26 cellular contexts compared by ENCODE assay signal in the genomic region with DNA sequence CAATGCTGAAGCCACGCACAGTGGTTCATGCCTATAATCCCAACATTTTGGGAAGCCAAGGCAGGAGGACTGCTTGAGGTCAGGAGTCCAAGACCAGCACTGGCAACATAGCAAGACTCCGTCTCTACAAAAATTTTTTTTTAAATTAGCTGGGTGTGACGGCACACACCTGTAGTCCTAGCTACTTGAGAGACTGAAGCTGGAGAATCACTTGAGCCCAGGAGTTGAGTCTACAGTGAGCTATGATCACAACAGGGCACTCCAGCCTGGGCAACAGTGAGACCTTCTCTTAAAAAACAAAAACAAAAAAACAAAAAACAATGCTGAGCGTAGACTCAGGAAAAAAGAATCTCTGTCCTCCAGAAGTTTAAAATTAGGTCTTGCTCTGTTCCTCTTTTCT. TPM values are rescaled to one million over a fixed set of nuclear protein-coding genes. Genes with fewer than 3 reads are reported as not detected.
DNase-seq lines count a peak whose midpoint lies in the region; ATAC-seq and TF ChIP-seq lines count a peak whose summit lies in the region.
"Had no signal": no experiment of that assay in that cellular context is flagged by ENCODE, and none has a peak within 500 bp of the region (broad histone marks: within the 10 kb centered on the region; RNA-seq: fewer than 3 reads in every experiment).

No MANE protein-coding gene starts in this region.

- no peak for TF ChIP-seq CTCF in Caco-2 (IDR thresholded peaks at IDR 0.05; ENCODE audit: insufficient read depth in 1 of 2, low read depth in 1 of 2, low read length in 1 of 2, severe bottlenecking in 1 of 2, unreplicated experiment in 1 of 2)
- TF ChIP-seq CTCF in activated B cell treated with CpG ODN at 0.5 μM for 24 hours (IDR thresholded peaks at IDR 0.05): no peak
- TF ChIP-seq CTCF in breast epithelium (IDR thresholded peaks at IDR 0.05): no peak

- H3K27ac ChIP-seq in BLaER1 (no peak overlapping the region), trophoblast cell (ENCODE audit: low read depth, low read length) (no peak overlapping the region), breast epithelium (no peak overlapping the region)
- H3K27ac ChIP-seq: KMS-11, pancreas had no signal

- no CpG with 5 or more reads among the region's 4 CpGs for WGBS in trophoblast cell (ENCODE audit: extremely low coverage, insufficient coverage, insufficient read length)

- no peak overlapping the region for H2BK12ac ChIP-seq in trophoblast cell (ENCODE audit: low read length)

- no peak overlapping the region for H3K18ac ChIP-seq in trophoblast cell (ENCODE audit: low read length)

- H3K4me1 Mint-ChIP-seq in Caco-2 (ENCODE audit: low read depth, unreplicated experiment) (no peaks in the 10 kb centered on the region), activated B cell treated with CpG ODN at 0.5 μM for 24 hours (peaks cover 87% of the 10 kb centered on the region)

- H3K36me3 ChIP-seq in BLaER1: peaks cover 80% of the 10 kb centered on the region
- no peaks in the 10 kb centered on the region; the same call in none of the 2 replicates for H3K36me3 ChIP-seq in Caco-2 (ENCODE audit: control insufficient read depth, insufficient read depth, low read length)
- H3K36me3 ChIP-seq in trophoblast cell (ENCODE audit: control insufficient read depth in 1 of 2, insufficient read depth in 2 of 2, low read length in 2 of 2): peaks cover 14 to 35% of the 10 kb centered on the region in 2 experiments
- H3K36me3 ChIP-seq in breast epithelium: no peaks in the 10 kb centered on the region

- CTCF ChIA-PET in Caco-2 (lab: Charles Lee) (no interaction called here), activated B cell treated with CpG ODN at 0.5 μM for 24 hours (lab: Charles Lee) (no interaction called here)

- H3K9me3 ChIP-seq in BLaER1 (no peaks in the 10 kb centered on the region), Caco-2 (no peaks in the 10 kb centered on the region), trophoblast cell (ENCODE audit: insufficient read depth, low read depth, low read length) (no peaks in the 10 kb centered on the region), breast epithelium (no peaks in the 10 kb centered on the region)
- H3K9me3 ChIP-seq: body of pancreas, pancreas had no signal

- peaks cover 4% of the 10 kb centered on the region for H3K79me2 ChIP-seq in trophoblast cell (ENCODE audit: control insufficient read depth, insufficient read depth, low read length, poor library complexity)

- H3K36me3 Mint-ChIP-seq in Caco-2 (ENCODE audit: insufficient read depth, unreplicated experiment): peaks cover 54% of the 10 kb centered on the region
- peaks cover 76% of the 10 kb centered on the region for H3K36me3 Mint-ChIP-seq in activated B cell treated with CpG ODN at 0.5 μM for 24 hours (ENCODE audit: low read depth)

- H3K27me3 ChIP-seq in BLaER1 (no peaks in the 10 kb centered on the region), Caco-2 (replicated peaks; ENCODE audit: control insufficient read depth, insufficient read depth, low read length) (no peaks in the 10 kb centered on the region), trophoblast cell (ENCODE audit: insufficient read depth, low read length) (no peaks in the 10 kb centered on the region), breast epithelium (no peaks in the 10 kb centered on the region)
- H3K27me3 ChIP-seq: body of pancreas, pancreas had no signal

- H4K12ac ChIP-seq in trophoblast cell (ENCODE audit: low read depth, low read length): no peak overlapping the region

- peak overlapping the region; percentile 10; the same call in 1 of the 2 replicates for H3K4me2 ChIP-seq in BLaER1
- no peak overlapping the region for H3K4me2 ChIP-seq in trophoblast cell (ENCODE audit: low read length)

- H3K4me3 ChIP-seq in BLaER1: no peak overlapping the region
- no peak overlapping the region for H3K4me3 ChIP-seq in Caco-2 (ENCODE audit: low read depth, low read length)
- no peak overlapping the region for H3K4me3 ChIP-seq in trophoblast cell (ENCODE audit: low read depth, low read length)
- no peak overlapping the region for H3K4me3 ChIP-seq in breast epithelium
- H3K4me3 ChIP-seq: body of pancreas, pancreas had no signal

- DNase-seq in Caco-2 (no peak), activated B cell treated with CpG ODN at 0.5 μM for 24 hours (no peak), trophoblast cell (no peak), breast epithelium (ENCODE audit: low spot score in 2 of 2) (no peak), MV-4-11 (lab: John Stamatoyannopoulos, UW) (no peak), Right ventricle myocardium superior (no peak)
- no peak for DNase-seq in activated CD8-positive, alpha-beta memory T cell treated with anti-CD3 and anti-CD28 coated beads, Interleukin-2, amount 50 U/mL, for 48 hours
- DNase-seq: activated CD4-positive, alpha-beta T cell treated with anti-CD3 and anti-CD28 coated beads, Interleukin-2, amount 50 U/mL, for 4 hours; activated naive CD8-positive, alpha-beta T cell treated with anti-CD3 and anti-CD28 coated beads, Interleukin-2, amount 10 ng/mL, durations not matched to agents 7 days and 5 days; activated T-cell treated with anti-CD3 and anti-CD28 coated beads, Interleukin-2, amount 50 U/mL, for 4 hours; body of pancreas; Calu3; cortex of kidney; foreskin fibroblast; GOT3; kidney glomerular epithelial cell; naive B cell; NCI-H1105 treated with DMSO at 0.1 percent for 48 hours; NCI-H2107; NCI-H524; OCI-M1; pancreas; SHP77 treated with DMSO at 0.1 percent for 48 hours; T-helper 1 cell had no signal

- TF ChIP-seq POLR2A in breast epithelium (IDR thresholded peaks at IDR 0.05): no peak

- peak overlapping the region; percentile 40 for H3K4ac ChIP-seq in trophoblast cell (ENCODE audit: low read depth, low read length)

- intact Hi-C loops in Caco-2 (cut with micrococcal nuclease; ENCODE audit: unreplicated experiment) (no loop called here), activated B cell treated with CpG ODN at 0.5 μM for 24 hours (cut with micrococcal nuclease) (loop anchor here (10.0 kb wide), 1 partner anchor 276 kb away; no protein-coding TSS in a partner anchor), breast epithelium (cut with DNase I; ENCODE audit: low total_unique reads) (loop anchor here (10.0 kb wide), 1 partner anchor 54 kb away; no protein-coding TSS in a partner anchor), Right ventricle myocardium superior (cut with DNase I) (no loop called here)

- no TSS peak for BruUV-seq in Caco-2 (replicated peaks; lab: Mats Ljungman, UMichigan)

- no peaks in the 10 kb centered on the region for H3K9me3 Mint-ChIP-seq in Caco-2 (ENCODE audit: unreplicated experiment)
- H3K9me3 Mint-ChIP-seq in activated B cell treated with CpG ODN at 0.5 μM for 24 hours: no peaks in the 10 kb centered on the region
- H3K9me3 Mint-ChIP-seq: activated naive CD8-positive, alpha-beta T cell treated with anti-CD3 and anti-CD28 coated beads, Interleukin-2, amount 10 ng/mL, durations not matched to agents 7 days and 5 days; activated T-cell treated with anti-CD3 and anti-CD28 coated beads, Interleukin-2, amount 50 U/mL, for 4 hours; naive B cell had no signal

- H2BK120ac ChIP-seq in trophoblast cell (ENCODE audit: insufficient read depth, low read length, poor library complexity): no peak overlapping the region

- ATAC-seq in activated B cell treated with CpG ODN at 0.5 μM for 24 hours (ENCODE audit: low read depth) (no peak), Right ventricle myocardium superior (ENCODE audit: poor library complexity) (no peak)
- ATAC-seq: activated T-cell treated with anti-CD3 and anti-CD28 coated beads, Interleukin-2, amount 50 U/mL, for 4 hours; body of pancreas; pancreas had no signal

- H3K14ac ChIP-seq in trophoblast cell (ENCODE audit: low read length): no peak overlapping the region

- peaks cover 2% of the 10 kb centered on the region for H3K79me1 ChIP-seq in trophoblast cell (ENCODE audit: low read length)

- H2BK5ac ChIP-seq in trophoblast cell (ENCODE audit: low read depth, low read length, poor library complexity): no peak overlapping the region

- H3K4me1 ChIP-seq in BLaER1: peaks cover 55% of the 10 kb centered on the region
- H3K4me1 ChIP-seq in Caco-2: no peaks in the 10 kb centered on the region
- H3K4me1 ChIP-seq in trophoblast cell (ENCODE audit: control insufficient read depth in 1 of 2, insufficient read depth in 2 of 2, low read length in 2 of 2): peaks cover 0 to 2% of the 10 kb centered on the region in 2 experiments
- H3K4me1 ChIP-seq in breast epithelium: peaks cover 0 to 16% of the 10 kb centered on the region in 2 donors

- H3K27me3 Mint-ChIP-seq in Caco-2 (ENCODE audit: insufficient read depth, unreplicated experiment) (no peaks in the 10 kb centered on the region), activated B cell treated with CpG ODN at 0.5 μM for 24 hours (no peaks in the 10 kb centered on the region)
- H3K27me3 Mint-ChIP-seq: activated naive CD8-positive, alpha-beta T cell treated with anti-CD3 and anti-CD28 coated beads, Interleukin-2, amount 10 ng/mL, durations not matched to agents 7 days and 5 days; naive B cell had no signal

- no peak overlapping the region for H2AK5ac ChIP-seq in trophoblast cell (ENCODE audit: low read length)

- POLR2A ChIA-PET in Caco-2 (lab: Charles Lee): no interaction called here
- POLR2A ChIA-PET in activated B cell treated with CpG ODN at 0.5 μM for 24 hours (lab: Charles Lee): interaction anchor here (1.0 to 1.3 kb wide), 2 partner anchors 10 to 12 kb away, joined by 4 to 5 read pairs; no protein-coding TSS in a partner anchor

- H4K20me1 ChIP-seq in BLaER1: peaks cover 99% of the 10 kb centered on the region

- no peak overlapping the region for H2AFZ ChIP-seq in trophoblast cell (ENCODE audit: insufficient read depth, low read length, poor library complexity)

- H3K23ac ChIP-seq in trophoblast cell (ENCODE audit: low read length): no peak overlapping the region

- H4K91ac ChIP-seq in trophoblast cell (ENCODE audit: low read depth, low read length): no peak overlapping the region

- no peak overlapping the region for H3K4me3 Mint-ChIP-seq in Caco-2 (ENCODE audit: unreplicated experiment)
- peak overlapping the region; percentile 35 for H3K4me3 Mint-ChIP-seq in activated B cell treated with CpG ODN at 0.5 μM for 24 hours
- H3K4me3 Mint-ChIP-seq: activated naive CD8-positive, alpha-beta T cell treated with anti-CD3 and anti-CD28 coated beads, Interleukin-2, amount 10 ng/mL, durations not matched to agents 7 days and 5 days had no signal

- H4K8ac ChIP-seq in trophoblast cell (ENCODE audit: low read depth, low read length): no peak overlapping the region

- no peak overlapping the region for H3K9ac ChIP-seq in BLaER1
- no peak overlapping the region for H3K9ac ChIP-seq in trophoblast cell (ENCODE audit: low read length)
- H3K9ac ChIP-seq: KMS-11 had no signal

- peak overlapping the region; percentile 45 for H3K27ac Mint-ChIP-seq in Caco-2 (ENCODE audit: unreplicated experiment)
- H3K27ac Mint-ChIP-seq in activated B cell treated with CpG ODN at 0.5 μM for 24 hours: peak overlapping the region; percentile 60

RNA-seq across cellular contexts. Expression of a gene that starts 6.1 kb away (rescaled TPM):
- total RNA-seq in Caco-2 (2022) (38.0 and 39.1 TPM in 2 replicates), activated B cell treated with CpG ODN at 0.5 μM for 24 hours (70.8 and 75.8 TPM in 2 replicates), breast epithelium (10 to 100 TPM; 42.9 to 74.6 (median 47.8) TPM), Right ventricle myocardium superior (21.1 TPM)
- 86.8 and 89.6 TPM in 2 replicates for polyA plus RNA-seq in trophoblast cell (2013)

Comparison
In these comparisons a context has a peak if more than half of its experiments do, and no peak if none do; other contexts are left out.
1. intact Hi-C loops: an anchor here in activated B cell treated with CpG ODN at 0.5 μM for 24 hours (10.0 kb wide) and breast epithelium (10.0 kb wide); none called in Caco-2 and Right ventricle myocardium superior.